15 cellular contexts compared by ENCODE assay signal in genomic region chr9:95100071-95100627, GRCh38.
DNase-seq lines count a peak whose midpoint lies in the region; ATAC-seq and TF ChIP-seq lines count a peak whose summit lies in the region.
"Had no signal": no experiment of that assay in that cellular context is flagged by ENCODE, and none has a peak within 500 bp of the region (broad histone marks: within the 10 kb centered on the region; RNA-seq: fewer than 3 reads in every experiment).

No MANE protein-coding gene starts in this region.

- H2BK120ac ChIP-seq in trophoblast cell (ENCODE audit: insufficient read depth, low read length, poor library complexity): peak overlapping the region; percentile 72

- peaks cover 27% of the 10 kb centered on the region for H3K79me1 ChIP-seq in trophoblast cell (ENCODE audit: low read length)

- peak overlapping the region; percentile 26 for H3K4ac ChIP-seq in trophoblast cell (ENCODE audit: low read depth, low read length)

- no peak for TF ChIP-seq CTCF in left ventricle myocardium inferior (IDR thresholded peaks at IDR 0.05; ENCODE audit: borderline replicate concordance)
- no peak for TF ChIP-seq CTCF in esophagus muscularis mucosa (IDR thresholded peaks at IDR 0.05)

- TF ChIP-seq EP300 in esophagus muscularis mucosa (IDR thresholded peaks at IDR 0.05): no peak

- no peak overlapping the region for H2AFZ ChIP-seq in trophoblast cell (ENCODE audit: insufficient read depth, low read length, poor library complexity)

- DNase-seq in left ventricle myocardium inferior (no peak), left cardiac atrium (no peak), esophagus muscularis mucosa (ENCODE audit: extremely low spot score) (no peak), trophoblast cell (peak; percentile 52 to 81), NCI-H345 treated with DMSO at 0.1 percent for 48 hours (lab: John Stamatoyannopoulos, UW; ENCODE audit: unreplicated experiment) (no peak)
- DNase-seq: activated CD8-positive, alpha-beta T cell treated with anti-CD3 and anti-CD28 coated beads, Interleukin-2, amount 10 ng/mL, durations not matched to agents 7 days and 5 days; anterior cingulate cortex; COR-L47; foreskin melanocyte; midbrain; NCI-H1092; transverse colon had no signal

- H3K4me3 ChIP-seq in left ventricle myocardium inferior (no peak overlapping the region), esophagus muscularis mucosa (no peak overlapping the region), trophoblast cell (ENCODE audit: low read depth, low read length) (no peak overlapping the region)
- H3K4me3 ChIP-seq: transverse colon had no signal

- no peak for TF ChIP-seq POLR2A in esophagus muscularis mucosa (IDR thresholded peaks at IDR 0.05; ENCODE audit: low read depth)

- no peak overlapping the region for H3K4me2 ChIP-seq in trophoblast cell (ENCODE audit: low read length)

- no peak overlapping the region for H4K8ac ChIP-seq in trophoblast cell (ENCODE audit: low read depth, low read length)

- peak overlapping the region; percentile 27 for H2BK12ac ChIP-seq in trophoblast cell (ENCODE audit: low read length)

- H3K27ac ChIP-seq in left ventricle myocardium inferior (replicated peaks) (peak overlapping the region; percentile 49), esophagus muscularis mucosa (replicated peaks in 1 of 4) (peak overlapping the region; percentile 69 to 75 (median 74)), trophoblast cell (ENCODE audit: low read depth, low read length) (no peak overlapping the region)

- peaks cover 4% of the 10 kb centered on the region for H3K36me3 ChIP-seq in left ventricle myocardium inferior
- H3K36me3 ChIP-seq in esophagus muscularis mucosa: peaks cover 0 to 38% (median 32%) of the 10 kb centered on the region in 4 donors
- peaks cover 18 to 27% of the 10 kb centered on the region in 2 experiments for H3K36me3 ChIP-seq in trophoblast cell (ENCODE audit: control insufficient read depth in 1 of 2, insufficient read depth in 2 of 2, low read length in 2 of 2)
- H3K36me3 ChIP-seq: transverse colon had no signal

- WGBS in esophagus muscularis mucosa: 81% methylated on average over 4 of the region's 4 CpGs
- no CpG with 5 or more reads among the region's 4 CpGs for WGBS in trophoblast cell (ENCODE audit: extremely low coverage, insufficient coverage, insufficient read length)

- peak overlapping the region; percentile 77 for H2AK5ac ChIP-seq in trophoblast cell (ENCODE audit: low read length)

- ATAC-seq in left cardiac atrium (no peak), GM21447 (IDR thresholded peaks at IDR 0.05; ENCODE audit: unreplicated experiment) (no peak), HG03432 (IDR thresholded peaks at IDR 0.05; ENCODE audit: unreplicated experiment) (no peak), HG02884 (IDR thresholded peaks at IDR 0.05; ENCODE audit: unreplicated experiment) (no peak)
- ATAC-seq: activated CD8-positive, alpha-beta T cell treated with anti-CD3 and anti-CD28 coated beads, Interleukin-2, amount 10 ng/mL, durations not matched to agents 7 days and 5 days had no signal

- no peaks in the 10 kb centered on the region for H3K79me2 ChIP-seq in trophoblast cell (ENCODE audit: control insufficient read depth, insufficient read depth, low read length, poor library complexity)

- intact Hi-C loops in left ventricle myocardium inferior (cut with micrococcal nuclease) (no loop called here), left cardiac atrium (cut with DNase I) (no loop called here), esophagus muscularis mucosa (cut with DNase I) (no loop called here)

- H3K27me3 ChIP-seq in left ventricle myocardium inferior (ENCODE audit: low read depth) (no peaks in the 10 kb centered on the region), esophagus muscularis mucosa (no peaks in the 10 kb centered on the region), trophoblast cell (ENCODE audit: insufficient read depth, low read length) (no peaks in the 10 kb centered on the region)
- H3K27me3 ChIP-seq: transverse colon had no signal

- peak overlapping the region; percentile 67 for H3K18ac ChIP-seq in trophoblast cell (ENCODE audit: low read length)

- no peak overlapping the region for H3K23ac ChIP-seq in trophoblast cell (ENCODE audit: low read length)

- H3K4me1 ChIP-seq in left ventricle myocardium inferior: peaks cover 97% of the 10 kb centered on the region
- H3K4me1 ChIP-seq in esophagus muscularis mucosa: peaks cover 78 to 98% (median 83%) of the 10 kb centered on the region in 4 donors
- H3K4me1 ChIP-seq in trophoblast cell (ENCODE audit: control insufficient read depth in 1 of 2, insufficient read depth in 2 of 2, low read length in 2 of 2): peaks cover 36 to 42% of the 10 kb centered on the region in 2 experiments

- peak overlapping the region; percentile 22 for H2BK5ac ChIP-seq in trophoblast cell (ENCODE audit: low read depth, low read length, poor library complexity)

- H3K9me3 ChIP-seq in left ventricle myocardium inferior (replicated peaks) (no peaks in the 10 kb centered on the region), esophagus muscularis mucosa (no peaks in the 10 kb centered on the region), trophoblast cell (ENCODE audit: insufficient read depth, low read depth, low read length) (no peaks in the 10 kb centered on the region)
- H3K9me3 ChIP-seq: transverse colon had no signal

- H3K14ac ChIP-seq in trophoblast cell (ENCODE audit: low read length): peak overlapping the region; percentile 63

- H3K9ac ChIP-seq in trophoblast cell (ENCODE audit: low read length): no peak overlapping the region

- H4K91ac ChIP-seq in trophoblast cell (ENCODE audit: low read depth, low read length): peak overlapping the region; percentile 73

- H4K12ac ChIP-seq in trophoblast cell (ENCODE audit: low read depth, low read length): no peak overlapping the region

Comparison
In these comparisons a context has a peak if more than half of its experiments do, and no peak if none do; other contexts are left out.
1. DNase-seq: peak in trophoblast cell (2 of 2); none in left ventricle myocardium inferior (single experiment), left cardiac atrium (single experiment), esophagus muscularis mucosa (single experiment) and NCI-H345 treated with DMSO at 0.1 percent for 48 hours (single experiment).